Comparison of ENCODE assay signal across 9 cellular contexts in genomic region chr12:104699489-104700194, GRCh38.
A peak's percentile ranks its signal among the peaks of the same experiment; 100 is the strongest.
DNase-seq lines count a peak whose midpoint lies in the region; ATAC-seq and TF ChIP-seq lines count a peak whose summit lies in the region.
"Had no signal": no experiment of that assay in that cellular context is flagged by ENCODE, and none has a peak within 500 bp of the region (broad histone marks: within the 10 kb centered on the region; RNA-seq: fewer than 3 reads in every experiment).

No MANE protein-coding gene starts in this region.

- H3K4me1 ChIP-seq in esophagus squamous epithelium: peaks cover 0 to 14% (median 9%) of the 10 kb centered on the region in 3 donors

- H3K9me3 ChIP-seq in esophagus squamous epithelium: no peaks in the 10 kb centered on the region

- TF ChIP-seq POLR2A in esophagus squamous epithelium (IDR thresholded peaks at IDR 0.05): no peak

- no peaks in the 10 kb centered on the region for H3K27me3 Mint-ChIP-seq in central memory CD8-positive, alpha-beta T cell

- no peak overlapping the region for H3K4me3 Mint-ChIP-seq in central memory CD8-positive, alpha-beta T cell

- intact Hi-C loops in esophagus squamous epithelium (cut with DNase I): no loop called here

- no peaks in the 10 kb centered on the region for H3K27me3 ChIP-seq in esophagus squamous epithelium

- ATAC-seq in HG03135 (IDR thresholded peaks at IDR 0.05; ENCODE audit: unreplicated experiment): peak; percentile 54
- no peak for ATAC-seq in central memory CD8-positive, alpha-beta T cell (replicated peaks; ENCODE audit: extremely low read depth, poor library complexity, severe bottlenecking)

- no peaks in the 10 kb centered on the region for H3K36me3 ChIP-seq in esophagus squamous epithelium

- H3K27ac Mint-ChIP-seq in central memory CD8-positive, alpha-beta T cell (ENCODE audit: low read depth): peak overlapping the region; percentile 7

- WGBS in esophagus squamous epithelium, 2 donors: 82 to 86% methylated on average over 5 of the region's 5 CpGs

- H3K4me3 ChIP-seq in esophagus squamous epithelium: no peak overlapping the region

- no peaks in the 10 kb centered on the region for H3K9me3 Mint-ChIP-seq in central memory CD8-positive, alpha-beta T cell

- no peak for TF ChIP-seq CTCF in esophagus squamous epithelium (IDR thresholded peaks at IDR 0.05)

- peak; percentile 47 for DNase-seq in GM03348 (ENCODE audit: low spot score)
- DNase-seq in GM19240 (ENCODE audit: insufficient read length, low spot score): peak; percentile 48
- no peak for DNase-seq in central memory CD8-positive, alpha-beta T cell (ENCODE audit: low spot score in 2 of 2)
- no peak for DNase-seq in esophagus squamous epithelium (lab: John Stamatoyannopoulos, UW)
- no peak for DNase-seq in 8988T
- DNase-seq in Ammon's horn (ENCODE audit: low spot score): no peak
- DNase-seq in NOMO-1 (lab: John Stamatoyannopoulos, UW; ENCODE audit: unreplicated experiment in 2 of 2): no peak
- DNase-seq: KG1 had no signal

- peaks cover 70% of the 10 kb centered on the region for H3K4me1 Mint-ChIP-seq in central memory CD8-positive, alpha-beta T cell

- peaks cover 15% of the 10 kb centered on the region for H3K36me3 Mint-ChIP-seq in central memory CD8-positive, alpha-beta T cell (ENCODE audit: insufficient read depth)

- H3K27ac ChIP-seq in esophagus squamous epithelium: no peak overlapping the region

Comparison
In these comparisons a context has a peak if more than half of its experiments do, and no peak if none do; other contexts are left out.
1. DNase-seq: peak in GM03348 (single experiment) and GM19240 (single experiment); none in central memory CD8-positive, alpha-beta T cell (0 of 2), esophagus squamous epithelium (single experiment), 8988T (single experiment), Ammon's horn (single experiment) and NOMO-1 (0 of 2).